4 cellular contexts compared by ENCODE assay signal in the genomic region with DNA sequence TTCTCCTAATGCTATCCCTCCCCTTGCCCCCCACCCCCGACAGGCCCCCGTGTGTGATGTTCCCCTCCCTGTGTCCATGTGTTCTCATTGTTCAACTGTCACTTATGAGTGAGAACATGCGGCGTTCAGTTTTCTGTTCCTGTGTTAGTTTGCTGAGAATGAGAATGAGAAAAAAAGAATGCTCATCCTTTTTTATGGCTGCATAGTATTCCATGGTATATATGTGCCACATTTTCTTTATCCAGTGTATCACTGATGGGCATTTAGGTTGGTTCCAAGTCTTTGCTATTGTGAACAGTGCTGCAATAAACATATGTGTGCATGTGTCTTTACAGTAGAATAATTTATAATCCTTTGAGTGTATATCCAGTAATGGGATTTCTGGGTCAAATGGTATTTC. TPM values are rescaled to one million over a fixed set of nuclear protein-coding genes. Genes with fewer than 3 reads are reported as not detected.
"Had no signal": no experiment of that assay in that cellular context is flagged by ENCODE, and none has a peak within 500 bp of the region (broad histone marks: within the 10 kb centered on the region; RNA-seq: fewer than 3 reads in every experiment).

No MANE protein-coding gene starts in this region.

RNA-seq across cellular contexts. Expression of a gene that starts 26.2 kb away (rescaled TPM):
- total RNA-seq: LHCN-M2, M059J, MCF 10A, NCI-H460 had no signal
